ENCODE assay signal across 24 cellular contexts in the genomic region with DNA sequence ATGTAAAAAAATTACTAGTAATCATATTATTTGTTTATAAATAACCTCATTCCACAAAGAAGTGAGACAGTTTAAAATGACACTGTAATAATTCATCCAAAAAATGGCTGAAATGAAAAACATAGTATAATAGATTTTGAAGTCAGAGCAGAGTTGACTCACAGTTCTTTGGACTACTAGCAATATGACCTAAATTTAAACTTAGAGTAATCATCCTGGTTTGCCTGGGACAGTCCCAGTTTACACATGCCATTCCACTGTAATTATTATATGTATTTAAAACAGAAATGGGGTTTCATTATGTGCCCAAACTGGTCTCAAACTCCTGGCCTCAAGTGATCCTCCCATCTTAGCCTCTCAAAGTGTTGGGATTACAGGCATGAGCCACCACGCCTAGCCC.
"Had no signal": no experiment of that assay in that cellular context is flagged by ENCODE, and none has a peak within 500 bp of the region (broad histone marks: within the 10 kb centered on the region; RNA-seq: fewer than 3 reads in every experiment).

No MANE protein-coding gene starts in this region.

- H3K4me1 ChIP-seq: SJCRH30 had no signal

- H3K4me3 ChIP-seq: SJCRH30 had no signal

- H3K9ac ChIP-seq: SK-N-SH had no signal

- H3K27ac ChIP-seq: RWPE1, SJCRH30 had no signal

- H3K9me3 ChIP-seq: SJCRH30, SK-N-SH had no signal

- ATAC-seq: activated CD4-positive, CD25-positive, alpha-beta regulatory T cell treated with anti-CD3 and anti-CD28 coated beads, Interleukin-2, amount 50 U/mL, for 24 hours; activated CD8-positive, alpha-beta memory T cell treated with anti-CD3 and anti-CD28 coated beads, Interleukin-2, amount 10 ng/mL, durations not matched to agents 7 days and 5 days; activated naive CD8-positive, alpha-beta T cell treated with anti-CD3 and anti-CD28 coated beads, Interleukin-2, amount 50 U/mL, for 24 hours; Panc1 had no signal

- H3K27me3 ChIP-seq: SJCRH30 had no signal

- H3K4me2 ChIP-seq: SK-N-SH had no signal

- DNase-seq: activated CD4-positive, alpha-beta T cell treated with anti-CD3 and anti-CD28 coated beads for 4 hours; activated CD4-positive, alpha-beta T cell treated with anti-CD3 and anti-CD28 coated beads, Interleukin-2, amount 50 U/mL, for 4 hours; activated CD8-positive, alpha-beta memory T cell treated with anti-CD3 and anti-CD28 coated beads, Interleukin-2, amount 10 ng/mL, durations not matched to agents 7 days and 5 days; activated effector memory CD4-positive, alpha-beta T cell treated with anti-CD3 and anti-CD28 coated beads, Interleukin-2, amount 50 U/mL, for 16 hours; activated naive CD4-positive, alpha-beta T cell treated with Interleukin-2 at 50 U/mL for 16 hours; activated naive CD8-positive, alpha-beta T cell treated with anti-CD3 and anti-CD28 coated beads, Interleukin-2, amount 50 U/mL, for 24 hours; activated T-cell treated with anti-CD3 and anti-CD28 coated beads, Interleukin-2, amount 50 U/mL, for 24 hours; amygdala; Karpas-422; NCI-H1105 treated with DMSO at 0.1 percent for 48 hours; NCI-H1436 treated with DMSO at 0.1 percent for 48 hours; NCI-H187; NCI-H2081; NCI-H510A treated with DMSO at 0.1 percent for 48 hours; NCI-H69; NK-92 treated with Interleukin-12 subunit alpha and Interleukin-12 subunit beta, amount 100 ng/mL, for 24 hours; OCI-M1; Right ventricle myocardium superior; SJCRH30; SK-N-SH; SW 1271 had no signal
